Comparison of ENCODE assay signal across 34 cellular contexts in the genomic region with DNA sequence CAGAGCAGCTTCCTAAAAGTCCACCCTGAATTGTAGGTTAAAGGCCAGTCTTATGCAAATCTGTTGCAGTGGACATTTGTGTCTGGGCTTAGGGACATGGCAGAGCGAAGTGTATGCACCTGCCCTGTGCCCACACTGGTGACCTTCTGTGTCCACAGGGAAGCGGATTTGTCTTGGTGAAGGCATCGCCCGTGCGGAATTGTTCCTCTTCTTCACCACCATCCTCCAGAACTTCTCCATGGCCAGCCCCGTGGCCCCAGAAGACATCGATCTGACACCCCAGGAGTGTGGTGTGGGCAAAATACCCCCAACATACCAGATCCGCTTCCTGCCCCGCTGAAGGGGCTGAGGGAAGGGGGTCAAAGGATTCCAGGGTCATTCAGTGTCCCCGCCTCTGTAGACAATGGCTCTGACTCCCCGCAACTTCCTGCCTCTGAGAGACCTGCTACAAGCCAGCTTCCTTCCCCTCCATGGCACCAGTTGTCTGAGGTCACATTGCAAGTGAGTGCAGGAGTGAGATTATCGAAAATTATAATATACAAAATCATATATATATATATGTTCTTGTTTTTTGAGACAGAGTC. TPM values are rescaled to one million over a fixed set of nuclear protein-coding genes. Genes with fewer than 3 reads are reported as not detected.
"Had no signal": no experiment of that assay in that cellular context is flagged by ENCODE, and none has a peak within 500 bp of the region (broad histone marks: within the 10 kb centered on the region; RNA-seq: fewer than 3 reads in every experiment).

No MANE protein-coding gene starts in this region.

- H3K36me3 Mint-ChIP-seq: activated naive CD4-positive, alpha-beta T cell treated with anti-CD3 and anti-CD28 coated beads, Interleukin-2, amount 50 U/mL, for 24 hours; stimulated activated effector memory CD8-positive, alpha-beta T cell treated with anti-CD3 and anti-CD28 coated beads, Interleukin-12 subunit alpha, Interleukin-12 subunit beta, amount 100 ng/mL, for 72 hours had no signal

- H3K27ac Mint-ChIP-seq: activated naive CD4-positive, alpha-beta T cell treated with anti-CD3 and anti-CD28 coated beads, Interleukin-2, amount 50 U/mL, for 24 hours; activated T-cell treated with anti-CD3 and anti-CD28 coated beads, Interleukin-2, amount 50 U/mL, for 24 hours; nephron; stimulated activated effector memory CD8-positive, alpha-beta T cell treated with anti-CD3 and anti-CD28 coated beads, Interleukin-12 subunit alpha, Interleukin-12 subunit beta, amount 100 ng/mL, for 72 hours; stimulated activated naive CD8-positive, alpha-beta T cell treated with anti-CD3 and anti-CD28 coated beads, Interleukin-15, Interleukin-2, amounts not matched to agents 100 ng/mL and 50 ng/mL, for 24 hours; WTC11 had no signal

- H3K27ac ChIP-seq: cardiac muscle cell, esophagus squamous epithelium, heart right ventricle, left ventricle myocardium inferior, neutrophil, pancreas, prostate gland, sigmoid colon, thoracic aorta, uterus had no signal

- H3K27me3 ChIP-seq: cardiac muscle cell, uterus had no signal

- H3K36me3 ChIP-seq: cardiac muscle cell, esophagus squamous epithelium, heart right ventricle, left ventricle myocardium inferior, neutrophil, pancreas, prostate gland, sigmoid colon, thoracic aorta, uterus had no signal

- H3K4me1 ChIP-seq: esophagus squamous epithelium, heart right ventricle, left ventricle myocardium inferior, pancreas, prostate gland, sigmoid colon, uterus had no signal

- H3K4me3 Mint-ChIP-seq: activated naive CD4-positive, alpha-beta T cell treated with anti-CD3 and anti-CD28 coated beads, Interleukin-2, amount 50 U/mL, for 24 hours; activated T-cell treated with anti-CD3 and anti-CD28 coated beads, Interleukin-2, amount 50 U/mL, for 24 hours; nephron; stimulated activated effector memory CD8-positive, alpha-beta T cell treated with anti-CD3 and anti-CD28 coated beads, Interleukin-12 subunit alpha, Interleukin-12 subunit beta, amount 100 ng/mL, for 72 hours; stimulated activated naive CD8-positive, alpha-beta T cell treated with anti-CD3 and anti-CD28 coated beads, Interleukin-15, Interleukin-2, amounts not matched to agents 100 ng/mL and 50 ng/mL, for 24 hours; WTC11 had no signal

- DNase-seq: activated CD4-positive, alpha-beta T cell treated with anti-CD3 and anti-CD28 coated beads for 1 hour; activated CD8-positive, alpha-beta memory T cell treated with anti-CD3 and anti-CD28 coated beads, Interleukin-2, amount 50 U/mL, for 48 hours; activated gamma-delta T cell; activated T-cell treated with anti-CD3 and anti-CD28 coated beads, Interleukin-2, amount 50 U/mL, for 24 hours; anterior cingulate cortex; cerebellar nuclear complex; cortex of kidney; esophagus squamous epithelium; foreskin melanocyte; heart right ventricle; kidney glomerular epithelial cell; left ventricle myocardium inferior; mesendoderm; pancreas; retina; sigmoid colon; small intestine; stimulated activated CD4-positive, alpha-beta T cell treated with anti-CD3 and anti-CD28 coated beads, Interleukin-4, amount 100 ng/mL, for 24 hours; trophoblast cell; uterus had no signal

- H3K4me1 Mint-ChIP-seq: activated naive CD4-positive, alpha-beta T cell treated with anti-CD3 and anti-CD28 coated beads, Interleukin-2, amount 50 U/mL, for 24 hours; nephron; stimulated activated effector memory CD8-positive, alpha-beta T cell treated with anti-CD3 and anti-CD28 coated beads, Interleukin-12 subunit alpha, Interleukin-12 subunit beta, amount 100 ng/mL, for 72 hours; WTC11 had no signal

- H3K4me3 ChIP-seq: cardiac muscle cell, esophagus squamous epithelium, heart right ventricle, left ventricle myocardium inferior, lung, pancreas, prostate gland, sigmoid colon, thoracic aorta, uterus had no signal

- H3K9me3 Mint-ChIP-seq: activated naive CD4-positive, alpha-beta T cell treated with anti-CD3 and anti-CD28 coated beads, Interleukin-2, amount 50 U/mL, for 24 hours; activated T-cell treated with anti-CD3 and anti-CD28 coated beads, Interleukin-2, amount 50 U/mL, for 24 hours; nephron; stimulated activated effector memory CD8-positive, alpha-beta T cell treated with anti-CD3 and anti-CD28 coated beads, Interleukin-12 subunit alpha, Interleukin-12 subunit beta, amount 100 ng/mL, for 72 hours; stimulated activated naive CD8-positive, alpha-beta T cell treated with anti-CD3 and anti-CD28 coated beads, Interleukin-15, Interleukin-2, amounts not matched to agents 100 ng/mL and 50 ng/mL, for 24 hours had no signal

- H3K9me3 ChIP-seq: esophagus squamous epithelium, heart right ventricle, left ventricle myocardium inferior, neutrophil, pancreas, prostate gland, sigmoid colon, thoracic aorta, uterus had no signal

- ATAC-seq: heart right ventricle; pancreas; stimulated activated effector memory CD8-positive, alpha-beta T cell treated with anti-CD3 and anti-CD28 coated beads, Interleukin-12 subunit alpha, Interleukin-12 subunit beta, amount 100 ng/mL, for 72 hours; WTC11 had no signal

RNA-seq across cellular contexts. Expression of a gene that starts 25.5 kb away (rescaled TPM):
- total RNA-seq: activated CD8-positive, alpha-beta memory T cell treated with anti-CD3 and anti-CD28 coated beads for 36 hours; cardiac muscle cell; esophagus squamous epithelium; glomerular endothelial cell; heart right ventricle; left ventricle myocardium inferior; mononuclear cell; prostate gland; sigmoid colon; subcutaneous adipose tissue; thoracic aorta; uterus had no signal
